28 cellular contexts compared by ENCODE assay signal in genomic region chr13:38376551-38376950, GRCh38.
"Had no signal": no experiment of that assay in that cellular context is flagged by ENCODE, and none has a peak within 500 bp of the region (broad histone marks: within the 10 kb centered on the region; RNA-seq: fewer than 3 reads in every experiment).

No MANE protein-coding gene starts in this region.

- H3K9me3 Mint-ChIP-seq: activated CD8-positive, alpha-beta T cell treated with anti-CD3 and anti-CD28 coated beads for 36 hours; activated naive CD4-positive, alpha-beta T cell treated with anti-CD3 and anti-CD28 coated beads, Interleukin-2, amount 10 ng/mL, durations not matched to agents 7 days and 5 days; dendritic cell treated with granulocyte-macrophage colony-stimulating factor and Interleukin-4, amounts not matched to agents 40 ng/mL and 50 ng/mL, for 4 days; neural progenitor cell; stimulated activated naive B cell treated with anti-CD40 and anti-IgM and Interleukin-4, amounts not matched to agents 10 μg/mL and 1 μg/mL and 100 μg/mL, for 72 hours had no signal

- H3K27ac Mint-ChIP-seq: activated CD4-positive, alpha-beta T cell treated with anti-CD3 and anti-CD28 coated beads, Interleukin-2, amount 10 ng/mL, durations not matched to agents 24 days and 14 days; activated CD8-positive, alpha-beta memory T cell treated with anti-CD3 and anti-CD28 coated beads, Interleukin-2, amount 10 ng/mL, durations not matched to agents 7 days and 5 days; activated CD8-positive, alpha-beta T cell treated with anti-CD3 and anti-CD28 coated beads for 36 hours; activated naive CD4-positive, alpha-beta T cell treated with anti-CD3 and anti-CD28 coated beads, Interleukin-2, amount 10 ng/mL, durations not matched to agents 7 days and 5 days; dendritic cell treated with granulocyte-macrophage colony-stimulating factor and Interleukin-4, amounts not matched to agents 40 ng/mL and 50 ng/mL, for 4 days; mesothelial cell of epicardium; naive thymus-derived CD8-positive, alpha-beta T cell; neural progenitor cell; stimulated activated naive B cell treated with anti-CD40 and anti-IgM and Interleukin-4, amounts not matched to agents 10 μg/mL and 1 μg/mL and 100 μg/mL, for 72 hours had no signal

- H3K4me1 ChIP-seq: body of pancreas, neural progenitor cell, testis, uterus had no signal

- H3K4me3 ChIP-seq: body of pancreas, cardiac muscle cell, neural progenitor cell, smooth muscle cell, testis, uterus had no signal

- H3K9ac ChIP-seq: neural progenitor cell had no signal

- H3K36me3 ChIP-seq: cardiac muscle cell, neural progenitor cell, uterus had no signal

- H3K4me2 ChIP-seq: neural progenitor cell, smooth muscle cell had no signal

- H3K4me1 Mint-ChIP-seq: activated CD4-positive, alpha-beta T cell treated with anti-CD3 and anti-CD28 coated beads, Interleukin-2, amount 10 ng/mL, durations not matched to agents 24 days and 14 days; activated CD8-positive, alpha-beta memory T cell treated with anti-CD3 and anti-CD28 coated beads, Interleukin-2, amount 10 ng/mL, durations not matched to agents 7 days and 5 days; activated naive CD4-positive, alpha-beta T cell treated with anti-CD3 and anti-CD28 coated beads, Interleukin-2, amount 10 ng/mL, durations not matched to agents 7 days and 5 days; naive thymus-derived CD8-positive, alpha-beta T cell; neural progenitor cell; stimulated activated naive B cell treated with anti-CD40 and anti-IgM and Interleukin-4, amounts not matched to agents 10 μg/mL and 1 μg/mL and 100 μg/mL, for 72 hours had no signal

- ATAC-seq: activated CD4-positive, CD25-positive, alpha-beta regulatory T cell treated with anti-CD3 and anti-CD28 coated beads, Interleukin-2, amount 50 U/mL, for 24 hours; activated CD8-positive, alpha-beta memory T cell treated with anti-CD3 and anti-CD28 coated beads, Interleukin-2, amount 10 ng/mL, durations not matched to agents 7 days and 5 days; activated CD8-positive, alpha-beta T cell treated with anti-CD3 and anti-CD28 coated beads for 36 hours; body of pancreas; left ventricle myocardium superior; naive thymus-derived CD8-positive, alpha-beta T cell; sciatic nerve; stimulated activated naive B cell treated with anti-CD40 and anti-IgM and Interleukin-4, amounts not matched to agents 10 μg/mL and 1 μg/mL and 100 μg/mL, for 72 hours had no signal

- H3K27ac ChIP-seq: body of pancreas, cardiac muscle cell, neural progenitor cell, testis, uterus, VCaP had no signal

- H3K9me3 ChIP-seq: body of pancreas, testis, uterus had no signal

- H3K27me3 Mint-ChIP-seq: activated naive CD4-positive, alpha-beta T cell treated with anti-CD3 and anti-CD28 coated beads, Interleukin-2, amount 10 ng/mL, durations not matched to agents 7 days and 5 days; dendritic cell treated with granulocyte-macrophage colony-stimulating factor and Interleukin-4, amounts not matched to agents 40 ng/mL and 50 ng/mL, for 4 days had no signal

- DNase-seq: activated CD4-positive, alpha-beta T cell treated with anti-CD3 and anti-CD28 coated beads, Interleukin-2, amount 10 ng/mL, durations not matched to agents 24 days and 14 days; activated CD8-positive, alpha-beta memory T cell treated with anti-CD3 and anti-CD28 coated beads, Interleukin-2, amount 10 ng/mL, durations not matched to agents 7 days and 5 days; activated CD8-positive, alpha-beta T cell treated with anti-CD3 and anti-CD28 coated beads for 36 hours; activated effector memory CD4-positive, alpha-beta T cell treated with anti-CD3 and anti-CD28 coated beads, Interleukin-2, amount 50 U/mL, for 16 hours; activated naive CD4-positive, alpha-beta T cell treated with anti-CD3 and anti-CD28 coated beads, Interleukin-2, amount 10 ng/mL, durations not matched to agents 7 days and 5 days; activated T-cell treated with anti-CD3 and anti-CD28 coated beads for 4 hours; anterior cingulate cortex; body of pancreas; effector CD8-positive, alpha-beta T cell; erythroblast; foreskin melanocyte; left ventricle myocardium superior; mammary epithelial cell; naive thymus-derived CD8-positive, alpha-beta T cell; posterior cingulate gyrus; stimulated activated CD4-positive, alpha-beta T cell treated with anti-CD3 and anti-CD28 coated beads, Interleukin-15, amount 100 ng/mL, for 24 hours; stimulated activated CD8-positive, alpha-beta memory T cell treated with anti-CD3 and anti-CD28 coated beads, Interleukin-4, amount 100 ng/mL, for 48 hours; stimulated activated naive B cell treated with anti-CD40 and anti-IgM and Interleukin-4, amounts not matched to agents 10 μg/mL and 1 μg/mL and 100 μg/mL, for 72 hours; testis; uterus had no signal

- H3K4me3 Mint-ChIP-seq: activated CD4-positive, alpha-beta T cell treated with anti-CD3 and anti-CD28 coated beads, Interleukin-2, amount 10 ng/mL, durations not matched to agents 24 days and 14 days; activated CD8-positive, alpha-beta memory T cell treated with anti-CD3 and anti-CD28 coated beads, Interleukin-2, amount 10 ng/mL, durations not matched to agents 7 days and 5 days; activated CD8-positive, alpha-beta T cell treated with anti-CD3 and anti-CD28 coated beads for 36 hours; activated naive CD4-positive, alpha-beta T cell treated with anti-CD3 and anti-CD28 coated beads, Interleukin-2, amount 10 ng/mL, durations not matched to agents 7 days and 5 days; dendritic cell treated with granulocyte-macrophage colony-stimulating factor and Interleukin-4, amounts not matched to agents 40 ng/mL and 50 ng/mL, for 4 days; mesothelial cell of epicardium; naive thymus-derived CD8-positive, alpha-beta T cell; neural progenitor cell; stimulated activated naive B cell treated with anti-CD40 and anti-IgM and Interleukin-4, amounts not matched to agents 10 μg/mL and 1 μg/mL and 100 μg/mL, for 72 hours had no signal

- H3K36me3 Mint-ChIP-seq: activated CD8-positive, alpha-beta memory T cell treated with anti-CD3 and anti-CD28 coated beads, Interleukin-2, amount 10 ng/mL, durations not matched to agents 7 days and 5 days; activated naive CD4-positive, alpha-beta T cell treated with anti-CD3 and anti-CD28 coated beads, Interleukin-2, amount 10 ng/mL, durations not matched to agents 7 days and 5 days; mesothelial cell of epicardium; neural progenitor cell; stimulated activated naive B cell treated with anti-CD40 and anti-IgM and Interleukin-4, amounts not matched to agents 10 μg/mL and 1 μg/mL and 100 μg/mL, for 72 hours had no signal

- H2AFZ ChIP-seq: neural progenitor cell had no signal

- H3K27me3 ChIP-seq: body of pancreas, cardiac muscle cell, neural progenitor cell, testis, uterus had no signal
